In the genomic region with DNA sequence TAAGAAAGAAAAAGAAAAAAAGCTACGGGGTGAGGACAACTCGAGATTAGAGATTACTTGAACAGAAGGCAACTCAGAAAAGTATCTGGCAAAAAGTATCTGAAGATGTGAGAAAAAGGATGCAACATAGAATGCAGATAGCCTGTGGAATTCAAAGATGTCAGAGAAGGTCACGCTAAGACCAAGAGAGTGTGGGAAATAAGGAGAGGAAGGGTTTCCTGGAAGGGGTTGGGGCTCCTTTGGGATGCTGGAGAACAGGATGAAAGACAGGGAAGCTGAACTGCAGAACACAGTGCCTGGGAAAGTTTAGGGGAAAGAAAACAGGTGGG, we compare ENCODE assay signal across 9 cellular contexts. TPM values are rescaled to one million over a fixed set of nuclear protein-coding genes. Genes with fewer than 3 reads are reported as not detected.
DNase-seq lines count a peak whose midpoint lies in the region; ATAC-seq and TF ChIP-seq lines count a peak whose summit lies in the region.
"Had no signal": no experiment of that assay in that cellular context is flagged by ENCODE, and none has a peak within 500 bp of the region (broad histone marks: within the 10 kb centered on the region; RNA-seq: fewer than 3 reads in every experiment).

No MANE protein-coding gene starts in this region.

- H3K27me3 ChIP-seq in iPS-20b (ENCODE audit: insufficient read depth, low read length) (peaks cover 51% of the 10 kb centered on the region), stomach (peaks cover 8 to 70% (median 34%) of the 10 kb centered on the region in 3 donors)

- H3K9ac ChIP-seq in iPS-20b (ENCODE audit: low read depth, low read length), result peak overlapping the region; percentile 47; the same call in 1 of the 2 replicates

- H3K4me3 ChIP-seq in astrocyte of the spinal cord (ENCODE audit: low read depth, low read length), result peak overlapping the region; percentile 45
- peak overlapping the region; percentile 71 for H3K4me3 ChIP-seq in iPS-20b (ENCODE audit: low read length)
- peak overlapping the region; percentile 41 to 58 (median 46) for H3K4me3 ChIP-seq in stomach

- TF ChIP-seq POLR2A in stomach (IDR thresholded peaks at IDR 0.05), result no peak
- TF ChIP-seq POLR2A in GM18505 (IDR thresholded peaks at IDR 0.05; ENCODE audit: borderline replicate concordance, extremely low read depth, insufficient read depth, insufficient read length), result no peak

- DNase-seq in T-helper 1 cell (no peak), astrocyte of the spinal cord (ENCODE audit: low read depth, low spot score) (no peak), stomach (no peak), occipital lobe (lab: John Stamatoyannopoulos, UW) (no peak)

- no peak overlapping the region for H3K27ac ChIP-seq in iPS-20b (ENCODE audit: low read length)
- H3K27ac ChIP-seq in stomach, result peak overlapping the region in 1 of 5 donors; percentile 43

- no peak for TF ChIP-seq EP300 in stomach (IDR thresholded peaks at IDR 0.05)

- H3K27ac Mint-ChIP-seq in T-helper 1 cell treated with Interleukin-12 subunit alpha and Interleukin-12 subunit beta and Interleukin-4 antibody, amounts not matched to agents 30 μg/mL and 1 μg/mL, for 36 hours, result no peak overlapping the region
- H3K27ac Mint-ChIP-seq: activated naive CD4-positive, alpha-beta T cell treated with anti-CD3 and anti-CD28 coated beads, Interleukin-2, amount 50 U/mL, for 72 hours had no signal

- in situ Hi-C loops in astrocyte of the spinal cord (cut with HindIII; ENCODE audit: low sequenced_read_pairs), result no loop called here

- peak overlapping the region; percentile 62 for H3K4me3 Mint-ChIP-seq in T-helper 1 cell treated with Interleukin-12 subunit alpha and Interleukin-12 subunit beta and Interleukin-4 antibody, amounts not matched to agents 30 μg/mL and 1 μg/mL, for 36 hours

- intact Hi-C loops in stomach (cut with DNase I; ENCODE audit: low total_unique reads), result no loop called here

- peaks cover 49% of the 10 kb centered on the region for H3K27me3 Mint-ChIP-seq in T-helper 1 cell treated with Interleukin-12 subunit alpha and Interleukin-12 subunit beta and Interleukin-4 antibody, amounts not matched to agents 30 μg/mL and 1 μg/mL, for 36 hours (ENCODE audit: low read depth)

- ATAC-seq in GM18505 (IDR thresholded peaks at IDR 0.05; ENCODE audit: unreplicated experiment) (no peak), GM18868 (IDR thresholded peaks at IDR 0.05; ENCODE audit: unreplicated experiment) (no peak)

- TF ChIP-seq CTCF in astrocyte of the spinal cord (IDR thresholded peaks at IDR 0.05; ENCODE audit: low read depth, low read length) (no peak), stomach (IDR thresholded peaks at IDR 0.05) (no peak)

- WGBS in stomach, 5 donors, result 45 to 59% (median 53%) methylated on average over 3 of the region's 3 CpGs

- H3K9me3 Mint-ChIP-seq in T-helper 1 cell treated with Interleukin-12 subunit alpha and Interleukin-12 subunit beta and Interleukin-4 antibody, amounts not matched to agents 30 μg/mL and 1 μg/mL, for 36 hours, result no peaks in the 10 kb centered on the region

- no peaks in the 10 kb centered on the region for H3K4me1 Mint-ChIP-seq in T-helper 1 cell treated with Interleukin-12 subunit alpha and Interleukin-12 subunit beta and Interleukin-4 antibody, amounts not matched to agents 30 μg/mL and 1 μg/mL, for 36 hours (ENCODE audit: low read depth)

- H3K36me3 ChIP-seq in iPS-20b (ENCODE audit: insufficient read depth, low read depth, low read length) (no peaks in the 10 kb centered on the region), stomach (no peaks in the 10 kb centered on the region)

- H3K9me3 ChIP-seq in iPS-20b (ENCODE audit: insufficient read depth, low read depth, low read length) (no peaks in the 10 kb centered on the region), stomach (no peaks in the 10 kb centered on the region)

- H3K4me1 ChIP-seq in iPS-20b (ENCODE audit: insufficient read depth, low read length), result peaks cover 3% of the 10 kb centered on the region
- peaks cover 15 to 22% (median 20%) of the 10 kb centered on the region in 4 donors for H3K4me1 ChIP-seq in stomach

- peaks cover 2% of the 10 kb centered on the region for H3K36me3 Mint-ChIP-seq in T-helper 1 cell treated with Interleukin-12 subunit alpha and Interleukin-12 subunit beta and Interleukin-4 antibody, amounts not matched to agents 30 μg/mL and 1 μg/mL, for 36 hours (ENCODE audit: low read depth)

RNA-seq across cellular contexts. Expression of a gene that starts 1.2 kb away (rescaled TPM):
- 10 to 100 TPM in 1 of 5 donors, 1 to 10 TPM in 4; 2.6 to 15.1 (median 6.4) TPM for total RNA-seq in stomach
- under 1 TPM; 0.10 to 0.25 (median 0.15) TPM for polyA plus RNA-seq in stomach
- total RNA-seq in occipital lobe, result 183 TPM

Comparison
In these comparisons a context has a peak if more than half of its experiments do, and no peak if none do; other contexts are left out.
1. RNA of a gene that starts 1.2 kb away (total RNA-seq): 183 TPM in occipital lobe (single experiment); 2.6 to 15.1 TPM in stomach; every median in the first group is over 10 times any median in the second.
2. Peak in every context shown above with its lines, with median percentiles within 50 percentile points of each other: H3K4me3 ChIP-seq.